8 cellular contexts compared by ENCODE assay signal in genomic region chr2:30147196-30147714, GRCh38. TPM values are rescaled to one million over a fixed set of nuclear protein-coding genes. Genes with fewer than 3 reads are reported as not detected.
DNase-seq lines count a peak whose midpoint lies in the region; ATAC-seq and TF ChIP-seq lines count a peak whose summit lies in the region.

No MANE protein-coding gene starts in this region.

- H3K36me3 Mint-ChIP-seq in activated CD4-positive, alpha-beta memory T cell treated with anti-CD3 and anti-CD28 coated beads, Interleukin-2, amount 10 ng/mL, durations not matched to agents 7 days and 5 days (ENCODE audit: low read depth): peaks cover 21% of the 10 kb centered on the region

- no peaks in the 10 kb centered on the region for H3K9me3 Mint-ChIP-seq in activated CD4-positive, alpha-beta memory T cell treated with anti-CD3 and anti-CD28 coated beads, Interleukin-2, amount 10 ng/mL, durations not matched to agents 7 days and 5 days

- peak; percentile 10 for TF ChIP-seq POLR2A in GM18505 (IDR thresholded peaks at IDR 0.05; ENCODE audit: borderline replicate concordance, extremely low read depth, insufficient read depth, insufficient read length)

- H3K4me1 Mint-ChIP-seq in activated CD4-positive, alpha-beta memory T cell treated with anti-CD3 and anti-CD28 coated beads, Interleukin-2, amount 10 ng/mL, durations not matched to agents 7 days and 5 days: peaks cover 40% of the 10 kb centered on the region

- no peak for DNase-seq in activated CD4-positive, alpha-beta memory T cell treated with anti-CD3 and anti-CD28 coated beads, Interleukin-2, amount 10 ng/mL, durations not matched to agents 7 days and 5 days
- DNase-seq in foreskin fibroblast (no peak), posterior vena cava (ENCODE audit: low spot score) (peak; percentile 82), HK-2 (ENCODE audit: unreplicated experiment) (no peak)

- intact Hi-C loops in posterior vena cava (cut with DNase I): no loop called here

- no peak for TF ChIP-seq CTCF in foreskin fibroblast (IDR thresholded peaks at IDR 0.05; ENCODE audit: low read depth, low read length)

- H3K4me3 Mint-ChIP-seq in activated CD4-positive, alpha-beta memory T cell treated with anti-CD3 and anti-CD28 coated beads, Interleukin-2, amount 10 ng/mL, durations not matched to agents 7 days and 5 days: peak overlapping the region; percentile 72

- peak overlapping the region; percentile 78 for H3K27ac Mint-ChIP-seq in activated CD4-positive, alpha-beta memory T cell treated with anti-CD3 and anti-CD28 coated beads, Interleukin-2, amount 10 ng/mL, durations not matched to agents 7 days and 5 days

- H3K27me3 Mint-ChIP-seq in activated CD4-positive, alpha-beta memory T cell treated with anti-CD3 and anti-CD28 coated beads, Interleukin-2, amount 10 ng/mL, durations not matched to agents 7 days and 5 days: no peaks in the 10 kb centered on the region

- peak overlapping the region; percentile 62 to 78 for H3K4me3 ChIP-seq in foreskin fibroblast (ENCODE audit: low read depth in 1 of 2, low read length in 2 of 2)

- CTCF ChIA-PET in activated CD4-positive, alpha-beta memory T cell treated with anti-CD3 and anti-CD28 coated beads, Interleukin-2, amount 10 ng/mL, durations not matched to agents 7 days and 5 days (lab: Charles Lee): interaction anchor here (0.7 to 7.0 kb wide), 17 partner anchors 9 to 832 kb away, joined by 3 to 80 read pairs (median 5); no protein-coding TSS in a partner anchor

- ATAC-seq in GM18505 (IDR thresholded peaks at IDR 0.05; ENCODE audit: unreplicated experiment) (peak; percentile 8), HG02981 (IDR thresholded peaks at IDR 0.05; ENCODE audit: unreplicated experiment) (peak; percentile 1), GM18870 (IDR thresholded peaks at IDR 0.05; ENCODE audit: unreplicated experiment) (no peak), HG03565 (IDR thresholded peaks at IDR 0.05; ENCODE audit: unreplicated experiment) (no peak)

- POLR2A ChIA-PET in activated CD4-positive, alpha-beta memory T cell treated with anti-CD3 and anti-CD28 coated beads, Interleukin-2, amount 10 ng/mL, durations not matched to agents 7 days and 5 days (lab: Charles Lee): interaction anchor here (0.9 to 7.0 kb wide), 22 partner anchors 10 to 1032 kb away, joined by 3 to 53 read pairs (median 5); partner anchors contain the start of genes LBH and LCLAT1

RNA-seq across cellular contexts. Expression of gene YPEL5, which starts 0.4 kb away (rescaled TPM):
- total RNA-seq in activated CD4-positive, alpha-beta memory T cell treated with anti-CD3 and anti-CD28 coated beads, Interleukin-2, amount 10 ng/mL, durations not matched to agents 7 days and 5 days: 10 to 100 TPM; 51.2 to 52.9 TPM
- total RNA-seq in posterior vena cava: 10 to 100 TPM; 88.3 to 95.7 TPM

Comparison
In these comparisons a context has a peak if more than half of its experiments do, and no peak if none do; other contexts are left out.
1. ATAC-seq: peak in GM18505 (single experiment) and HG02981 (single experiment); none in GM18870 (single experiment) and HG03565 (single experiment).